Comparison of ENCODE assay signal across 20 cellular contexts in the genomic region with DNA sequence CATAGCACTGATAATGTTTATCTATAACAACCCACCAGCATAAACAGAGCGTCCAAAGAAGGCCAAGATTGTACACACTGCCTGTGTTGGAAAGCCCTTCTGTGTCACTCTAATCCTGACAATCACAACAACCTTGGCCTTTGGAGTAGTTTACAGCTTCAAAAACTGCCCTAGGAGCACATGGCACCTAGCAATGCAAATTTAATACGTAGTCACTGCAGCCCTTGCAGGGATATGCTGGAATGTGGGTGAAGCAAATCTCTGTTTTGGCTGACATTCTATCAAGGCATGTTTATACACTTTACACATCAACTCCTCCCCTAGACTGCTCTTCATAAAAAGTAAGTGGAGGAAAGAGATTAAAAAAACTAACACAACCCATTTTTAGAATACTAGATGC.
"Had no signal": no experiment of that assay in that cellular context is flagged by ENCODE, and none has a peak within 500 bp of the region (broad histone marks: within the 10 kb centered on the region; RNA-seq: fewer than 3 reads in every experiment).

No MANE protein-coding gene starts in this region.

- H3K36me3 Mint-ChIP-seq: activated naive CD4-positive, alpha-beta T cell treated with anti-CD3 and anti-CD28 coated beads, Interleukin-2, amount 10 ng/mL, durations not matched to agents 7 days and 5 days; stimulated activated naive B cell treated with anti-CD40 and anti-IgM and Interleukin-4, amounts not matched to agents 10 μg/mL and 1 μg/mL and 100 μg/mL, for 72 hours had no signal

- DNase-seq: activated CD4-positive, alpha-beta T cell treated with anti-CD3 and anti-CD28 coated beads, Interleukin-2, amount 10 ng/mL, durations not matched to agents 7 days and 5 days; activated CD4-positive, CD25-positive, alpha-beta regulatory T cell; activated CD8-positive, alpha-beta T cell treated with anti-CD3 and anti-CD28 coated beads, Interleukin-2, amount 10 ng/mL, durations not matched to agents 7 days and 5 days; activated effector memory CD4-positive, alpha-beta T cell treated with Interleukin-2 at 50 U/mL for 16 hours; activated naive CD4-positive, alpha-beta T cell treated with anti-CD3 and anti-CD28 coated beads, Interleukin-2, amount 10 ng/mL, durations not matched to agents 7 days and 5 days; activated naive CD8-positive, alpha-beta T cell treated with anti-CD3 and anti-CD28 coated beads, Interleukin-2, amount 50 U/mL, for 24 hours; activated T-cell treated with anti-CD3 and anti-CD28 coated beads, Interleukin-2, amount 50 U/mL, for 48 hours; cerebellar nuclear complex; effector CD8-positive, alpha-beta T cell; mammary epithelial cell; sigmoid colon; spleen; stimulated activated naive B cell treated with anti-CD40 and anti-IgM and Interleukin-4, amounts not matched to agents 10 μg/mL and 1 μg/mL and 100 μg/mL, for 72 hours; T-helper 1 cell; T-helper 9 cell; thyroid gland had no signal

- H3K9me3 ChIP-seq: ascending aorta, sigmoid colon, thyroid gland had no signal

- H3K27ac ChIP-seq: ascending aorta, sigmoid colon, spleen, thyroid gland had no signal

- H3K27me3 ChIP-seq: ascending aorta, sigmoid colon, spleen, thyroid gland had no signal

- H3K4me1 Mint-ChIP-seq: activated CD4-positive, alpha-beta T cell treated with anti-CD3 and anti-CD28 coated beads, Interleukin-2, amount 10 ng/mL, durations not matched to agents 7 days and 5 days; activated naive CD4-positive, alpha-beta T cell treated with anti-CD3 and anti-CD28 coated beads, Interleukin-2, amount 10 ng/mL, durations not matched to agents 7 days and 5 days; activated naive CD8-positive, alpha-beta T cell treated with anti-CD3 and anti-CD28 coated beads, Interleukin-2, amount 50 U/mL, for 24 hours; stimulated activated naive B cell treated with anti-CD40 and anti-IgM and Interleukin-4, amounts not matched to agents 10 μg/mL and 1 μg/mL and 100 μg/mL, for 72 hours had no signal

- H3K9me3 Mint-ChIP-seq: activated CD4-positive, alpha-beta T cell treated with anti-CD3 and anti-CD28 coated beads, Interleukin-2, amount 10 ng/mL, durations not matched to agents 7 days and 5 days; activated naive CD4-positive, alpha-beta T cell treated with anti-CD3 and anti-CD28 coated beads, Interleukin-2, amount 10 ng/mL, durations not matched to agents 7 days and 5 days; activated naive CD8-positive, alpha-beta T cell treated with anti-CD3 and anti-CD28 coated beads, Interleukin-2, amount 50 U/mL, for 24 hours had no signal

- ATAC-seq: activated CD8-positive, alpha-beta T cell treated with anti-CD3 and anti-CD28 coated beads, Interleukin-2, amount 10 ng/mL, durations not matched to agents 7 days and 5 days; activated naive CD8-positive, alpha-beta T cell treated with anti-CD3 and anti-CD28 coated beads, Interleukin-2, amount 50 U/mL, for 24 hours; esophagus mucosa; stimulated activated naive B cell treated with anti-CD40 and anti-IgM and Interleukin-4, amounts not matched to agents 10 μg/mL and 1 μg/mL and 100 μg/mL, for 72 hours had no signal

- FAIRE-seq: bronchial epithelial cell had no signal

- H3K4me3 Mint-ChIP-seq: activated CD4-positive, alpha-beta T cell treated with anti-CD3 and anti-CD28 coated beads, Interleukin-2, amount 10 ng/mL, durations not matched to agents 7 days and 5 days; activated CD8-positive, alpha-beta T cell treated with anti-CD3 and anti-CD28 coated beads, Interleukin-2, amount 10 ng/mL, durations not matched to agents 7 days and 5 days; activated naive CD4-positive, alpha-beta T cell treated with anti-CD3 and anti-CD28 coated beads, Interleukin-2, amount 10 ng/mL, durations not matched to agents 7 days and 5 days; activated naive CD8-positive, alpha-beta T cell treated with anti-CD3 and anti-CD28 coated beads, Interleukin-2, amount 50 U/mL, for 24 hours; neural crest cell; stimulated activated naive B cell treated with anti-CD40 and anti-IgM and Interleukin-4, amounts not matched to agents 10 μg/mL and 1 μg/mL and 100 μg/mL, for 72 hours had no signal

- H3K27me3 Mint-ChIP-seq: activated CD4-positive, alpha-beta T cell treated with anti-CD3 and anti-CD28 coated beads, Interleukin-2, amount 10 ng/mL, durations not matched to agents 7 days and 5 days; activated naive CD4-positive, alpha-beta T cell treated with anti-CD3 and anti-CD28 coated beads, Interleukin-2, amount 10 ng/mL, durations not matched to agents 7 days and 5 days; activated naive CD8-positive, alpha-beta T cell treated with anti-CD3 and anti-CD28 coated beads, Interleukin-2, amount 50 U/mL, for 24 hours; stimulated activated naive B cell treated with anti-CD40 and anti-IgM and Interleukin-4, amounts not matched to agents 10 μg/mL and 1 μg/mL and 100 μg/mL, for 72 hours had no signal

- H3K27ac Mint-ChIP-seq: activated CD4-positive, alpha-beta T cell treated with anti-CD3 and anti-CD28 coated beads, Interleukin-2, amount 10 ng/mL, durations not matched to agents 7 days and 5 days; activated CD8-positive, alpha-beta T cell treated with anti-CD3 and anti-CD28 coated beads, Interleukin-2, amount 10 ng/mL, durations not matched to agents 7 days and 5 days; activated naive CD4-positive, alpha-beta T cell treated with anti-CD3 and anti-CD28 coated beads, Interleukin-2, amount 10 ng/mL, durations not matched to agents 7 days and 5 days; activated naive CD8-positive, alpha-beta T cell treated with anti-CD3 and anti-CD28 coated beads, Interleukin-2, amount 50 U/mL, for 24 hours; stimulated activated naive B cell treated with anti-CD40 and anti-IgM and Interleukin-4, amounts not matched to agents 10 μg/mL and 1 μg/mL and 100 μg/mL, for 72 hours had no signal

- H3K4me1 ChIP-seq: ascending aorta, spleen, thyroid gland had no signal

- H3K4me3 ChIP-seq: ascending aorta, sigmoid colon, spleen, thyroid gland had no signal

- H3K36me3 ChIP-seq: ascending aorta, sigmoid colon, spleen, thyroid gland had no signal
